21 cellular contexts compared by ENCODE assay signal in the genomic region with DNA sequence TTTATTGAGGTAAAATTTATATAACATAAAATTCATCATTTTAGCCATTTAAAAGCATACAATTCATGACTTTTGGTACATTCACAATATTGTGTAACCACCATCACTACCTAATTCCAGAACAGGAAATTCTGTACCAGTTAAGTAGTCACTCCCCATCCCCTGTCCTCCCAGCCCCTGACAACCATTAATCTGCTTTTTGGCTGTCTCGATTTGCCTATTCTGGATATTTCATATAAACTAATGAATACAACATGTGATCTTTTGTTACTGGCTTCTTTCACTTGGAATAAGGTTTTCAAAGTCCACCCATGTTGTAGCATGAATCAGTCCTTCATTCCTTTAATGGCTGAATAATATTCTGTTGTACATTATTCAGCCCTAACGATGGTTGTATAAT.
A peak's percentile ranks its signal among the peaks of the same experiment; 100 is the strongest.
DNase-seq lines count a peak whose midpoint lies in the region; ATAC-seq and TF ChIP-seq lines count a peak whose summit lies in the region.
"Had no signal": no experiment of that assay in that cellular context is flagged by ENCODE, and none has a peak within 500 bp of the region (broad histone marks: within the 10 kb centered on the region; RNA-seq: fewer than 3 reads in every experiment).

No MANE protein-coding gene starts in this region.

- no peak overlapping the region for H3K18ac ChIP-seq in mesenchymal stem cell (ENCODE audit: low read depth in 1 of 2, low read length in 2 of 2)

- no peak overlapping the region for H3K14ac ChIP-seq in mesenchymal stem cell (ENCODE audit: low read length in 2 of 2)

- H3K9me3 ChIP-seq in SK-N-MC (ENCODE audit: low read depth, low read length) (no peaks in the 10 kb centered on the region), mesenchymal stem cell (ENCODE audit: control insufficient read depth, low read length) (no peaks in the 10 kb centered on the region)
- H3K9me3 ChIP-seq: A549, BLaER1, Caco-2 had no signal

- no peak overlapping the region for H3K4me2 ChIP-seq in mesenchymal stem cell (ENCODE audit: low read length, poor library complexity, severe bottlenecking)
- H3K4me2 ChIP-seq: A549, BLaER1, GM23338 had no signal

- peak overlapping the region; percentile 66 for H3K27ac Mint-ChIP-seq in HFFc6
- H3K27ac Mint-ChIP-seq: B cell; CD4-positive, CD25-positive, alpha-beta regulatory T cell; CD8-positive, alpha-beta T cell; GM23338; H9 had no signal

- H2AFZ ChIP-seq in mesenchymal stem cell (ENCODE audit: low read depth, low read length): no peak overlapping the region

- WGBS in mesenchymal stem cell: 100% methylated on average over 1 of the region's 2 CpGs

- H3K4ac ChIP-seq in mesenchymal stem cell (ENCODE audit: low read depth in 1 of 2, low read length in 2 of 2): no peak overlapping the region

- no peaks in the 10 kb centered on the region for H3K27me3 ChIP-seq in mesenchymal stem cell (ENCODE audit: control insufficient read depth in 1 of 2, insufficient read depth in 1 of 2, low read length in 2 of 2)
- H3K27me3 ChIP-seq: BLaER1 had no signal

- no peak for ATAC-seq in GM21367 (IDR thresholded peaks at IDR 0.05; ENCODE audit: unreplicated experiment)
- ATAC-seq: A549; CD8-positive, alpha-beta T cell; GM23338; HCT116 had no signal

- H3K23ac ChIP-seq in mesenchymal stem cell (ENCODE audit: low read length in 2 of 2): no peak overlapping the region

- H3K27ac ChIP-seq in SK-N-MC: peak overlapping the region; percentile 71
- no peak overlapping the region for H3K27ac ChIP-seq in mesenchymal stem cell (ENCODE audit: low read length, poor library complexity, severe bottlenecking)
- H3K27ac ChIP-seq: A549, BLaER1, C4-2B had no signal

- DNase-seq in AG10803 (ENCODE audit: low read depth): peak; percentile 54
- DNase-seq in HFFc6: no peak
- no peak for DNase-seq in SK-N-MC (ENCODE audit: low read depth, low spot score)
- no peak for DNase-seq in mesenchymal stem cell
- DNase-seq in NCI-H1436 treated with DMSO at 0.1 percent for 48 hours (lab: John Stamatoyannopoulos, UW): no peak
- no peak for DNase-seq in HT-29 (ENCODE audit: low spot score)
- DNase-seq: 8988T; ACHN; Caco-2; CD4-positive, CD25-positive, alpha-beta regulatory T cell; CD8-positive, alpha-beta T cell; DMS153; DND-41; H9 had no signal

- H3K9ac ChIP-seq in SK-N-MC (ENCODE audit: insufficient read length) (no peak overlapping the region), mesenchymal stem cell (ENCODE audit: low read length) (peak overlapping the region; percentile 1)
- H3K9ac ChIP-seq: BLaER1 had no signal

- H3K36me3 Mint-ChIP-seq in HFFc6 (ENCODE audit: low read depth): peaks cover 54% of the 10 kb centered on the region

- H3K36me3 ChIP-seq in SK-N-MC (ENCODE audit: insufficient read depth, low read length): no peaks in the 10 kb centered on the region; the same call in 1 of the 2 replicates
- peaks cover 3 to 29% of the 10 kb centered on the region in 2 experiments for H3K36me3 ChIP-seq in mesenchymal stem cell (ENCODE audit: control insufficient read depth in 1 of 2, insufficient read depth in 2 of 2, low read depth in 1 of 2, low read length in 2 of 2)
- H3K36me3 ChIP-seq: BLaER1 had no signal

- peak overlapping the region; percentile 26; the same call in 1 of the 2 replicates for H3K4me3 Mint-ChIP-seq in HFFc6
- H3K4me3 Mint-ChIP-seq: B cell; CD4-positive, CD25-positive, alpha-beta regulatory T cell; CD8-positive, alpha-beta T cell; GM23338; H9 had no signal

- no peak overlapping the region for H2BK120ac ChIP-seq in mesenchymal stem cell (ENCODE audit: low read depth, low read length)

- H3K27me3 Mint-ChIP-seq in HFFc6 (ENCODE audit: insufficient read depth): peaks cover 26% of the 10 kb centered on the region; the same call in 1 of the 2 replicates
- H3K27me3 Mint-ChIP-seq: B cell had no signal

- H2AK5ac ChIP-seq in mesenchymal stem cell (ENCODE audit: low read length, severe bottlenecking): no peak overlapping the region

- H3K9me3 Mint-ChIP-seq in HFFc6: no peaks in the 10 kb centered on the region; the same call in 1 of the 2 replicates
- H3K9me3 Mint-ChIP-seq: CD4-positive, CD25-positive, alpha-beta regulatory T cell; CD8-positive, alpha-beta T cell; GM23338; H9 had no signal

- no peaks in the 10 kb centered on the region for H3K79me1 ChIP-seq in mesenchymal stem cell (replicated peaks; ENCODE audit: low read length, poor library complexity, severe bottlenecking)

- H4K8ac ChIP-seq in mesenchymal stem cell (ENCODE audit: low read length): no peak overlapping the region

- no peak overlapping the region for H2BK15ac ChIP-seq in mesenchymal stem cell (ENCODE audit: low read depth, poor library complexity, severe bottlenecking)

- H4K91ac ChIP-seq in mesenchymal stem cell (ENCODE audit: low read length): no peak overlapping the region

- no peak overlapping the region for H2BK5ac ChIP-seq in mesenchymal stem cell (ENCODE audit: low read depth, low read length, poor library complexity, severe bottlenecking)

- H2BK12ac ChIP-seq in mesenchymal stem cell (ENCODE audit: low read length in 2 of 2): no peak overlapping the region

- H3K4me1 ChIP-seq in mesenchymal stem cell (ENCODE audit: control insufficient read depth, insufficient read depth, low read depth, low read length): peaks cover 6% of the 10 kb centered on the region
- H3K4me1 ChIP-seq: BLaER1, Caco-2 had no signal

- H3K4me3 ChIP-seq in AG10803 (ENCODE audit: low read length): no peak overlapping the region
- no peak overlapping the region for H3K4me3 ChIP-seq in SK-N-MC
- H3K4me3 ChIP-seq in mesenchymal stem cell (ENCODE audit: insufficient read depth in 1 of 2, low read depth in 1 of 2, low read length in 2 of 2): no peak overlapping the region
- H3K4me3 ChIP-seq: A549, BLaER1, GM23338 had no signal

- no peak for TF ChIP-seq CTCF in AG10803 (conservative IDR thresholded peaks at IDR 0.05; ENCODE audit: low read length)
- TF ChIP-seq CTCF in HFFc6 (IDR thresholded peaks at IDR 0.05): no peak

- peaks cover 94% of the 10 kb centered on the region for H3K4me1 Mint-ChIP-seq in HFFc6 (ENCODE audit: low read depth)
- H3K4me1 Mint-ChIP-seq: B cell; CD4-positive, CD25-positive, alpha-beta regulatory T cell; GM23338; H9 had no signal
